ENCODE assay signal across 19 cellular contexts in the genomic region with DNA sequence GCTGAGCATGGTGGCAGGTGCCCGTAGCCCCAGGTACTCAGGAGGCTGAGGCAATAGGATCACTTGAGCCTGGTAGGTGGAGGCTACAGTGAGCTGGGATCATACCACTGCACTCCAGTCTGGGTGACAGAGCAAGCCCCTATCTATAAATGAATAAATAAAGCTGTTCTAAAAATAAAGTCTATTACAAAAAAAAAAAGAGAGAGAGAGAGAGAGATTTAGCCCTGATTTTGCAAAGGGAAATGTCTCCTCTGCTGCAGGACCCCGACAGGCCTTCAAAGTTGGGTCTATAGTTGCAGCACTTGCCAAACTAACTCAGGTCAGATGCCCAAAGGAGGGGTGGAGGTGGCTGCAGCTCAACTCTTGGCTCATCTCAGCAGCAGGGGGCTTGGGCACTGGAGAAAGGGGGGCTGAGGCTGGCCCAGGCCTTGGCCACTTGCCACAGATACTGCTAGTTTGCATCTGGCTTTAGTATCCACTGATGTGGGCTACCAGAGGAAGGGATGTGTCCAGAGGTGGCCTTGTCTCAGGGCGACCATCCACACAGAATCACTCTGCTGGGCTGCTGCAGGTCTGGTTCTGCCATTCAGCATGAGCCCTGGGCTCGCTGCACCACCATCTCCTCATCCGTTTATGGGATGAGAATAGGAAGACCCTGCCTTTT. TPM values are rescaled to one million over a fixed set of nuclear protein-coding genes. Genes with fewer than 3 reads are reported as not detected.
DNase-seq lines count a peak whose midpoint lies in the region; ATAC-seq, FAIRE-seq and TF ChIP-seq lines count a peak whose summit lies in the region.
"Had no signal": no experiment of that assay in that cellular context is flagged by ENCODE, and none has a peak within 500 bp of the region (broad histone marks: within the 10 kb centered on the region; RNA-seq: fewer than 3 reads in every experiment).

No MANE protein-coding gene starts in this region.

- no peak overlapping the region for H2AK5ac ChIP-seq in IMR-90 (ENCODE audit: low read depth, low read length)

- H2BK120ac ChIP-seq in IMR-90 (ENCODE audit: low read depth, low read length): no peak overlapping the region

- BruUV-seq in IMR-90 (replicated peaks; lab: Mats Ljungman, UMichigan): TSS peak; percentile 26
- BruUV-seq in K562 (replicated peaks; lab: Mats Ljungman, UMichigan): TSS peak; percentile 20

- no peak overlapping the region for H4K91ac ChIP-seq in IMR-90 (ENCODE audit: insufficient read depth, low read depth, low read length)

- no peak for FAIRE-seq in K562 (lab: Jason Lieb, UNC)
- FAIRE-seq: HTR-8/SVneo, RCC 7860 had no signal

- no peak overlapping the region for H4K8ac ChIP-seq in IMR-90 (ENCODE audit: low read depth in 2 of 2, low read length in 2 of 2)

- H2BK5ac ChIP-seq in IMR-90 (ENCODE audit: low read depth, low read length, poor library complexity, severe bottlenecking): no peak overlapping the region

- peak; percentile 36 for ATAC-seq in Right ventricle myocardium superior (ENCODE audit: poor library complexity)
- ATAC-seq in IMR-90 (ENCODE audit: low read depth): no peak
- ATAC-seq in K562: no peak
- ATAC-seq in T-cell (replicated peaks in 1 of 4): no peak
- ATAC-seq in GM19467 (IDR thresholded peaks at IDR 0.05; ENCODE audit: unreplicated experiment): no peak

- H3K14ac ChIP-seq in IMR-90 (replicated peaks; ENCODE audit: low read depth, low read length): no peak overlapping the region

- H4K20me1 ChIP-seq in IMR-90 (ENCODE audit: insufficient read depth, low read length) (peaks cover 6% of the 10 kb centered on the region; the same call in 1 of the 2 replicates), K562 (replicated peaks; ENCODE audit: control insufficient read depth, insufficient read depth, low read length) (no peaks in the 10 kb centered on the region)

- H3K27me3 ChIP-seq in left ventricle myocardium inferior (ENCODE audit: low read depth) (no peaks in the 10 kb centered on the region), IMR-90 (ENCODE audit: control insufficient read depth, insufficient read depth, low read length) (no peaks in the 10 kb centered on the region), K562 (ENCODE audit: control insufficient read depth in 2 of 2, insufficient read depth in 2 of 2, low read length in 2 of 2) (no peaks in the 10 kb centered on the region)

- peaks cover 18% of the 10 kb centered on the region for H3K36me3 ChIP-seq in left ventricle myocardium inferior
- H3K36me3 ChIP-seq in IMR-90 (ENCODE audit: control insufficient read depth, insufficient read depth, low read length): peaks cover 12% of the 10 kb centered on the region
- H3K36me3 ChIP-seq in K562 (ENCODE audit: control insufficient read depth, insufficient read depth, low read length): peaks cover 29% of the 10 kb centered on the region; the same call in 2 of the 3 replicates

- H3K79me1 ChIP-seq in IMR-90 (ENCODE audit: low read depth in 1 of 2, low read length in 2 of 2): peaks cover 0 to 5% of the 10 kb centered on the region in 2 experiments; a peak in 1 of 4 replicates

- CTCF ChIA-PET in IMR-90 (lab: Yijun Ruan, JAX) (interaction anchor here (0.7 kb wide), 1 partner anchor 26 kb away, joined by 4 read pairs; no protein-coding TSS in a partner anchor), K562 (lab: Yijun Ruan, JAX; ENCODE audit: low intra/inter-chr PET ratio) (no interaction called here), T-cell (lab: Charles Lee) (interaction anchor here in 1 of 2 donors (0.5 to 1.2 kb wide), 2 partner anchors 11 to 33 kb away, joined by 3 to 5 read pairs; a partner anchor contains a TSS)

- TF ChIP-seq POLR2A in IMR-90 (IDR thresholded peaks at IDR 0.05; ENCODE audit: low read depth, low read length): no peak
- no peak for TF ChIP-seq POLR2A in K562 (conservative IDR thresholded peaks at IDR 0.05)

- H3K4ac ChIP-seq in IMR-90 (ENCODE audit: low read depth, low read length): no peak overlapping the region

- H3K9me3 ChIP-seq in left ventricle myocardium inferior (replicated peaks) (no peaks in the 10 kb centered on the region), IMR-90 (ENCODE audit: control insufficient read depth, insufficient read depth, low read length) (no peaks in the 10 kb centered on the region), K562 (replicated peaks; ENCODE audit: control insufficient read depth, insufficient read depth, low read depth, low read length) (no peaks in the 10 kb centered on the region)

- H3K9me1 ChIP-seq in IMR-90 (ENCODE audit: insufficient read depth, low read length) (peaks cover 4% of the 10 kb centered on the region; the same call in 1 of the 2 replicates), K562 (ENCODE audit: control insufficient read depth, insufficient read depth, low read length) (peaks cover 4% of the 10 kb centered on the region)

- dilution Hi-C loops in IMR-90 (cut with HindIII; ENCODE audit: low sequenced_read_pairs, unreplicated experiment): no loop called here

- TF ChIP-seq EP300 in K562 (IDR thresholded peaks at IDR 0.05; ENCODE audit: low read length): no peak

- H3K4me3 Mint-ChIP-seq in T-cell: no peak overlapping the region

- 60% methylated on average over 1 of the region's 5 CpGs; no CpG with 5 or more reads in 1 of the 2 experiments for WGBS in IMR-90 (ENCODE audit: extremely low coverage in 2 of 2, insufficient read length in 1 of 2), 2 experiments
- 83% methylated on average over 5 of the region's 5 CpGs for WGBS in K562 (ENCODE audit: insufficient coverage, low coverage, missing lambda C conversion rate)

- H3K79me2 ChIP-seq in K562 (ENCODE audit: control insufficient read depth, insufficient read depth, low read length): no peaks in the 10 kb centered on the region

- no peak overlapping the region for H2BK15ac ChIP-seq in IMR-90 (ENCODE audit: low read depth, low read length)

- intact Hi-C loops in Right ventricle myocardium superior (cut with DNase I): no loop called here
- intact Hi-C loops in left ventricle myocardium inferior (cut with micrococcal nuclease): no loop called here
- intact Hi-C loops in IMR-90 (cut with micrococcal nuclease): no loop called here
- intact Hi-C loops in K562 (cut with micrococcal nuclease): no loop called here
- intact Hi-C loops in posterior vena cava (cut with DNase I): loop anchor here in 1 of 2 donors (10.0 kb wide), 1 partner anchor 309 kb away; no protein-coding TSS in a partner anchor

- no peak overlapping the region for H3K56ac ChIP-seq in IMR-90 (ENCODE audit: extremely low read depth, insufficient read depth, low read length)

- no peaks in the 10 kb centered on the region for H3K9me3 Mint-ChIP-seq in T-cell

- H4K5ac ChIP-seq in IMR-90 (ENCODE audit: low read depth, low read length): no peak overlapping the region

- peaks cover 11% of the 10 kb centered on the region for H3K4me1 ChIP-seq in left ventricle myocardium inferior
- no peaks in the 10 kb centered on the region for H3K4me1 ChIP-seq in IMR-90 (ENCODE audit: control insufficient read depth, insufficient read depth, low read length)
- no peaks in the 10 kb centered on the region; a peak in 2 of 5 replicates for H3K4me1 ChIP-seq in K562 (replicated peaks in 1 of 2; ENCODE audit: control insufficient read depth in 2 of 2, insufficient read depth in 2 of 2, low read length in 2 of 2)

- no peak overlapping the region for H3K4me2 ChIP-seq in IMR-90 (ENCODE audit: low read depth, low read length)
- H3K4me2 ChIP-seq in K562 (ENCODE audit: insufficient read depth, low read length): no peak overlapping the region

- no peak overlapping the region for H2AK9ac ChIP-seq in IMR-90 (replicated peaks; ENCODE audit: low read depth, low read length, poor library complexity)

- no peak overlapping the region for H3K27ac Mint-ChIP-seq in T-cell

- H3K4me3 ChIP-seq in left ventricle myocardium inferior (no peak overlapping the region), IMR-90 (ENCODE audit: insufficient read depth, low read depth, low read length) (no peak overlapping the region), K562 (no peak overlapping the region)

- no peaks in the 10 kb centered on the region for H3K4me1 Mint-ChIP-seq in T-cell

- H2AFZ ChIP-seq in IMR-90 (replicated peaks; ENCODE audit: low read length, poor library complexity): no peak overlapping the region
- H2AFZ ChIP-seq in K562 (ENCODE audit: low read depth, low read length): no peak overlapping the region

- peaks cover 10% of the 10 kb centered on the region for H3K36me3 Mint-ChIP-seq in T-cell

- no peak overlapping the region for H3K18ac ChIP-seq in IMR-90 (ENCODE audit: low read depth, low read length)

- no peak for TF ChIP-seq RAD21 in IMR-90 (IDR thresholded peaks at IDR 0.05; ENCODE audit: low read length)
- TF ChIP-seq RAD21 in K562 (CRISPR knock-in tag; conservative IDR thresholded peaks at IDR 0.05 in 1 of 2, IDR thresholded peaks at IDR 0.05 in 1 of 2): no peak

- POLR2A ChIA-PET in IMR-90 (lab: Charles Lee; ENCODE audit: unreplicated experiment): no interaction called here
- POLR2A ChIA-PET in K562 (lab: Yijun Ruan, JAX): interaction anchor here (0.7 to 0.9 kb wide), 2 partner anchors 11 to 24 kb away, joined by 3 to 4 read pairs; no protein-coding TSS in a partner anchor
- POLR2A ChIA-PET in T-cell (lab: Charles Lee): no interaction called here

- no peak overlapping the region for H3K9ac ChIP-seq in IMR-90 (ENCODE audit: low read depth, low read length)
- H3K9ac ChIP-seq in K562 (ENCODE audit: insufficient read depth in 1 of 2, low read depth in 2 of 2, low read length in 2 of 2): peak overlapping the region in 1 of 2 experiments; percentile 31; a peak in 2 of 4 replicates

- H3K27me3 Mint-ChIP-seq in T-cell: no peaks in the 10 kb centered on the region

- DNase-seq in Right ventricle myocardium superior (no peak), left ventricle myocardium inferior (no peak), IMR-90 (no peak), K562 (ENCODE audit: extremely low read depth in 1 of 4, low spot score in 3 of 4) (no peak), posterior vena cava (ENCODE audit: low spot score) (peak; percentile 79), T-cell (no peak)
- DNase-seq in activated naive CD4-positive, alpha-beta T cell treated with Interleukin-2 at 50 U/mL for 16 hours: no peak
- DNase-seq: AML-193, EL, HCEC 1CT, NCI-H187 treated with DMSO at 0.1 percent for 48 hours, NCI-H2171 treated with DMSO at 0.1 percent for 48 hours, NCI-H446 treated with DMSO at 0.1 percent for 48 hours, NCI-H82, SW 1271 had no signal

- in situ Hi-C loops in IMR-90 (cut with MboI; ENCODE audit: low sequenced_read_pairs) (loop anchor here (25.0 kb wide), 1 partner anchor 196 kb away; no protein-coding TSS in a partner anchor), K562 (cut with MboI) (no loop called here)

- no peak overlapping the region for H3K23ac ChIP-seq in IMR-90 (ENCODE audit: low read depth, low read length)

- no peak overlapping the region for H3K27ac ChIP-seq in left ventricle myocardium inferior (replicated peaks)
- H3K27ac ChIP-seq in IMR-90 (ENCODE audit: insufficient read depth, low read length): no peak overlapping the region
- no peak overlapping the region for H3K27ac ChIP-seq in K562 (ENCODE audit: extremely low read depth, low read depth, low read length)
- H3K27ac ChIP-seq: HL-60 had no signal

- no peak overlapping the region for H2BK20ac ChIP-seq in IMR-90 (ENCODE audit: low read depth, low read length)

- TF ChIP-seq CTCF in left ventricle myocardium inferior (IDR thresholded peaks at IDR 0.05; ENCODE audit: borderline replicate concordance): no peak
- no peak for TF ChIP-seq CTCF in IMR-90 (conservative IDR thresholded peaks at IDR 0.05; ENCODE audit: low read depth, low read length)
- TF ChIP-seq CTCF in K562 (IDR thresholded peaks at IDR 0.05 in 2 of 3, conservative IDR thresholded peaks at IDR 0.05 in 1 of 3; ENCODE audit: insufficient read depth in 2 of 3, low read depth in 1 of 3, low read length in 3 of 3): no peak

RNA-seq across cellular contexts. Expression of a gene that starts 30.8 kb away (rescaled TPM):
- total RNA-seq in Right ventricle myocardium superior (126 TPM), left ventricle myocardium inferior (107 TPM), IMR-90 (2012; rRNA removed) (54.4 and 61.5 TPM in 2 replicates), K562 (2014; rRNA removed) (61.1 and 83.7 TPM in 2 replicates), K562 (2014; rRNA removed; fragmentation: Illumina TruSeq; extraction: Trizol) (44.7 and 55.7 TPM in 2 replicates), K562 (2015; rRNA removed; fragmentation: Illumina TruSeq; extraction: Trizol) (67.4 and 67.7 TPM in 2 replicates), K562 (2021) (120 and 127 TPM in 2 replicates), posterior vena cava (10 to 100 TPM; 80.4 to 85.1 TPM), T-cell (100 to 1,000 TPM; 169 to 218 (median 172) TPM)
- polyA plus RNA-seq in IMR-90 (2012; rRNA removed) (104 and 124 TPM in 2 replicates), K562 (2011; rRNA removed) (90.8 and 133 TPM in 2 replicates), K562 (2014; fragmentation: Illumina TruSeq; extraction: Trizol) (108 and 132 TPM in 2 replicates), K562 (2014; fragmentation: Nextera tagmentation; extraction: Ambion mirVana) (1 to 10 TPM; 1.1 TPM), K562 (2014; rRNA removed) (85.4 and 108 TPM in 2 replicates)
- polyA plus RNA-seq in IMR-90 (2012; cell fraction: cytosol; rRNA removed): 58.9 and 87.2 TPM in 2 replicates
- polyA plus RNA-seq in IMR-90 (2012; cell fraction: nucleus; rRNA removed; ENCODE audit: low replicate concordance): 461 and 611 TPM in 2 replicates
- total RNA-seq in K562 (2011; cell fraction: chromatin; rRNA removed; ENCODE audit: low replicate concordance): 290 and 653 TPM in 2 replicates
- 340 and 358 TPM in 2 replicates for total RNA-seq in K562 (2011; cell fraction: nucleolus; rRNA removed)
- 338 and 343 TPM in 2 replicates for total RNA-seq in K562 (2011; cell fraction: nucleoplasm; rRNA removed)
- polyA plus RNA-seq in K562 (2011; cell fraction: cytosol; rRNA removed): 112 and 119 TPM in 2 replicates
- polyA plus RNA-seq in K562 (2011; cell fraction: nucleus; rRNA removed): 493 and 545 TPM in 2 replicates
- 76.0 and 79.7 TPM in 2 replicates for polyA plus RNA-seq in K562 (2012)
- polyA minus RNA-seq in K562 (2011; rRNA and poly(A)+ RNA removed): 47.0 and 54.6 TPM in 2 replicates
- polyA minus RNA-seq in K562 (2011; cell fraction: cytosol; rRNA and poly(A)+ RNA removed): 48.0 and 50.7 TPM in 2 replicates
- polyA minus RNA-seq in K562 (2011; cell fraction: nucleus; rRNA and poly(A)+ RNA removed): 66.6 and 101 TPM in 2 replicates

RNA-seq across cellular contexts. Expression of a gene that starts 32.3 kb away (rescaled TPM):
- total RNA-seq in Right ventricle myocardium superior (209 TPM), left ventricle myocardium inferior (166 TPM), IMR-90 (2012; rRNA removed) (3.6 and 4.4 TPM in 2 replicates), K562 (2014; rRNA removed) (15.8 and 18.7 TPM in 2 replicates), K562 (2014; rRNA removed; fragmentation: Illumina TruSeq; extraction: Trizol) (3.3 and 4.0 TPM in 2 replicates), K562 (2015; rRNA removed; fragmentation: Illumina TruSeq; extraction: Trizol) (9.6 and 11.0 TPM in 2 replicates), K562 (2021) (26.1 and 27.3 TPM in 2 replicates), posterior vena cava (10 to 100 TPM; 13.2 to 16.9 TPM), T-cell (10 to 100 TPM; 12.4 to 14.8 (median 14.5) TPM)
- polyA plus RNA-seq in IMR-90 (2012; rRNA removed) (16.3 and 24.4 TPM in 2 replicates), K562 (2011; rRNA removed) (21.6 and 24.9 TPM in 2 replicates), K562 (2014; fragmentation: Illumina TruSeq; extraction: Trizol) (15.2 and 18.3 TPM in 2 replicates), K562 (2014; fragmentation: Nextera tagmentation; extraction: Ambion mirVana) (under 1 TPM; 0.08 to 0.66 TPM), K562 (2014; rRNA removed) (14.7 and 20.5 TPM in 2 replicates)
- polyA plus RNA-seq in IMR-90 (2012; cell fraction: cytosol; rRNA removed): 6.8 and 13.8 TPM in 2 replicates
- 15.2 and 20.0 TPM in 2 replicates for polyA plus RNA-seq in IMR-90 (2012; cell fraction: nucleus; rRNA removed; ENCODE audit: low replicate concordance)
- total RNA-seq in K562 (2011; cell fraction: chromatin; rRNA removed; ENCODE audit: low replicate concordance): 54.6 and 104 TPM in 2 replicates
- total RNA-seq in K562 (2011; cell fraction: nucleolus; rRNA removed): 38.6 and 39.2 TPM in 2 replicates
- total RNA-seq in K562 (2011; cell fraction: nucleoplasm; rRNA removed): 46.7 and 47.2 TPM in 2 replicates
- 20.1 and 41.9 TPM in 2 replicates for polyA plus RNA-seq in K562 (2011; cell fraction: cytosol; rRNA removed)
- polyA plus RNA-seq in K562 (2011; cell fraction: nucleus; rRNA removed): 26.9 and 32.6 TPM in 2 replicates
- 14.8 and 15.2 TPM in 2 replicates for polyA plus RNA-seq in K562 (2012)
- polyA minus RNA-seq in K562 (2011; rRNA and poly(A)+ RNA removed): 25.2 and 45.6 TPM in 2 replicates
- polyA minus RNA-seq in K562 (2011; cell fraction: cytosol; rRNA and poly(A)+ RNA removed): 13.1 and 23.2 TPM in 2 replicates
- polyA minus RNA-seq in K562 (2011; cell fraction: nucleus; rRNA and poly(A)+ RNA removed): 12.1 and 14.4 TPM in 2 replicates

RNA-seq across cellular contexts. Expression of a gene that starts 32.6 kb away (rescaled TPM):
- total RNA-seq in Right ventricle myocardium superior (159 TPM), left ventricle myocardium inferior (156 TPM), IMR-90 (2012; rRNA removed) (117 and 120 TPM in 2 replicates), K562 (2014; rRNA removed) (112 and 167 TPM in 2 replicates), K562 (2014; rRNA removed; fragmentation: Illumina TruSeq; extraction: Trizol) (25.6 and 32.7 TPM in 2 replicates), K562 (2015; rRNA removed; fragmentation: Illumina TruSeq; extraction: Trizol) (63.5 and 72.9 TPM in 2 replicates), K562 (2021) (121 and 128 TPM in 2 replicates), posterior vena cava (100 to 1,000 TPM; 153 to 281 TPM), T-cell (100 to 1,000 TPM in 3 of 5 donors, 10 to 100 TPM in 2; 71.0 to 120 (median 118) TPM)
- polyA plus RNA-seq in IMR-90 (2012; rRNA removed) (665 and 732 TPM in 2 replicates), K562 (2011; rRNA removed) (72.7 and 167 TPM in 2 replicates), K562 (2014; fragmentation: Illumina TruSeq; extraction: Trizol) (79.3 and 129 TPM in 2 replicates), K562 (2014; fragmentation: Nextera tagmentation; extraction: Ambion mirVana) (1 to 10 TPM; 2.3 to 5.8 TPM), K562 (2014; rRNA removed) (81.6 and 91.2 TPM in 2 replicates)
- 939 and 1,304 TPM in 2 replicates for polyA plus RNA-seq in IMR-90 (2012; cell fraction: cytosol; rRNA removed)
- 308 and 790 TPM in 2 replicates for polyA plus RNA-seq in IMR-90 (2012; cell fraction: nucleus; rRNA removed; ENCODE audit: low replicate concordance)
- 107 and 382 TPM in 2 replicates for total RNA-seq in K562 (2011; cell fraction: chromatin; rRNA removed; ENCODE audit: low replicate concordance)
- 428 and 489 TPM in 2 replicates for total RNA-seq in K562 (2011; cell fraction: nucleolus; rRNA removed)
- total RNA-seq in K562 (2011; cell fraction: nucleoplasm; rRNA removed): 273 and 275 TPM in 2 replicates
- 103 and 259 TPM in 2 replicates for polyA plus RNA-seq in K562 (2011; cell fraction: cytosol; rRNA removed)
- polyA plus RNA-seq in K562 (2011; cell fraction: nucleus; rRNA removed): 92.2 and 141 TPM in 2 replicates
- polyA plus RNA-seq in K562 (2012): 172 and 394 TPM in 2 replicates
- 36.8 and 45.4 TPM in 2 replicates for polyA minus RNA-seq in K562 (2011; rRNA and poly(A)+ RNA removed)
- 168 and 196 TPM in 2 replicates for polyA minus RNA-seq in K562 (2011; cell fraction: cytosol; rRNA and poly(A)+ RNA removed)
- 38.8 and 46.8 TPM in 2 replicates for polyA minus RNA-seq in K562 (2011; cell fraction: nucleus; rRNA and poly(A)+ RNA removed)
